Comparison of ENCODE assay signal across 8 cellular contexts in the genomic region with DNA sequence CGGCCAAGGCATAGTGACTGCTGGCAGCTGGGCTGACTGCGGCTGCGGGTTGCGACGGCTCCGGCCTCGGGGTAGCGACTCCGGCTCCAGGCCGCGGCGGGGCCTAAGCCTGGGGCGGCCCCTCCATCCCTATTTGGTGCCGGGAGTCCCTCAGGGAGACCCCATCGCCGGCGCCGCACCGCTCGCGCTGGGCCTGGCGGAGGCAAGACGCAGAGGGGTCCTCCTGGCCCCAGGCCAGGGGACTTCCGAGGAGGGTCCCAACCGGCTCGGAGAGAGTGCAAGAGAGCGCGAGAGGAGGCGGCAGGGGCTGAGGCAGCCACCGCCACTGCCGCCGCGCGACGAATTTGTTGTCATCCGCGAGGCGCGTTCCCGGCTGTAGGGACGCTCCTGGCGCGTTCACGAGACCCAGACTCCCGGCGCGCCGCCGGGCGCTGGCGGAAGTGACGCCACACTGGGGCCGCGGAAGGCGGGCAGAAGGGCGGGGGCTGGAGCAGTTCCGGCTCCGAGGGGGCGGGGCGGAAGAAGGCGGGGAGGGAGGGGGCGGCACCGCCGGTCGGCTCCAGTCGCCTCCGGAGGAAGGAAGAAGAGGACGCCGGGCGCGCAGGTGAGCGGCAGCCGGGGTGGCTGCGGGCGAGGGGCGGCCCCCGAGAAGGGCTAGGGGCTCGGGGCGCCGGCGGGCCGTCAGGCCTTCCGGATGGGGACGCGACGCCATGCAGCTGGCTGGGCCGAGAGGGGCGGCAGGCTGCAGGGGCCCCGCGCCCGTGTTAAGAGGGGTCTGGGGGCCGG. TPM values are rescaled to one million over a fixed set of nuclear protein-coding genes. Genes with fewer than 3 reads are reported as not detected.
A peak's percentile ranks its signal among the peaks of the same experiment; 100 is the strongest.
DNase-seq lines count a peak whose midpoint lies in the region; ATAC-seq, FAIRE-seq and TF ChIP-seq lines count a peak whose summit lies in the region.

A gene with protein sequence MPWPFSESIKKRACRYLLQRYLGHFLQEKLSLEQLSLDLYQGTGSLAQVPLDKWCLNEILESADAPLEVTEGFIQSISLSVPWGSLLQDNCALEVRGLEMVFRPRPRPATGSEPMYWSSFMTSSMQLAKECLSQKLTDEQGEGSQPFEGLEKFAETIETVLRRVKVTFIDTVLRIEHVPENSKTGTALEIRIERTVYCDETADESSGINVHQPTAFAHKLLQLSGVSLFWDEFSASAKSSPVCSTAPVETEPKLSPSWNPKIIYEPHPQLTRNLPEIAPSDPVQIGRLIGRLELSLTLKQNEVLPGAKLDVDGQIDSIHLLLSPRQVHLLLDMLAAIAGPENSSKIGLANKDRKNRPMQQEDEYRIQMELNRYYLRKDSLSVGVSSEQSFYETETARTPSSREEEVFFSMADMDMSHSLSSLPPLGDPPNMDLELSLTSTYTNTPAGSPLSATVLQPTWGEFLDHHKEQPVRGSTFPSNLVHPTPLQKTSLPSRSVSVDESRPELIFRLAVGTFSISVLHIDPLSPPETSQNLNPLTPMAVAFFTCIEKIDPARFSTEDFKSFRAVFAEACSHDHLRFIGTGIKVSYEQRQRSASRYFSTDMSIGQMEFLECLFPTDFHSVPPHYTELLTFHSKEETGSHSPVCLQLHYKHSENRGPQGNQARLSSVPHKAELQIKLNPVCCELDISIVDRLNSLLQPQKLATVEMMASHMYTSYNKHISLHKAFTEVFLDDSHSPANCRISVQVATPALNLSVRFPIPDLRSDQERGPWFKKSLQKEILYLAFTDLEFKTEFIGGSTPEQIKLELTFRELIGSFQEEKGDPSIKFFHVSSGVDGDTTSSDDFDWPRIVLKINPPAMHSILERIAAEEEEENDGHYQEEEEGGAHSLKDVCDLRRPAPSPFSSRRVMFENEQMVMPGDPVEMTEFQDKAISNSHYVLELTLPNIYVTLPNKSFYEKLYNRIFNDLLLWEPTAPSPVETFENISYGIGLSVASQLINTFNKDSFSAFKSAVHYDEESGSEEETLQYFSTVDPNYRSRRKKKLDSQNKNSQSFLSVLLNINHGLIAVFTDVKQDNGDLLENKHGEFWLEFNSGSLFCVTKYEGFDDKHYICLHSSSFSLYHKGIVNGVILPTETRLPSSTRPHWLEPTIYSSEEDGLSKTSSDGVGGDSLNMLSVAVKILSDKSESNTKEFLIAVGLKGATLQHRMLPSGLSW (N-terminal part only) (minus strand): TSS at position 377 of the 786 bp plus-strand sequence. CDS start 365 bp downstream, at position 12.
A gene with protein sequence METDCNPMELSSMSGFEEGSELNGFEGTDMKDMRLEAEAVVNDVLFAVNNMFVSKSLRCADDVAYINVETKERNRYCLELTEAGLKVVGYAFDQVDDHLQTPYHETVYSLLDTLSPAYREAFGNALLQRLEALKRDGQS (plus strand): TSS at position 562 of the 786 bp plus-strand sequence. CDS start 18,722 bp downstream, outside the sequence.

- peaks cover 0 to 13% of the 10 kb centered on the region in 2 experiments for H4K20me1 ChIP-seq in H1 (replicated peaks in 1 of 2; ENCODE audit: control insufficient read depth in 1 of 2, insufficient read depth in 2 of 2, low read length in 2 of 2)

- H4K5ac ChIP-seq in H1 (ENCODE audit: insufficient read length, low read depth, low read length), result peak within 1 kb of the TSS; percentile 58
- no peak within 1 kb of the TSS for H4K5ac ChIP-seq in mesendoderm (ENCODE audit: low read length)

- DNase-seq in COLO668 (lab: John Stamatoyannopoulos, UW; ENCODE audit: unreplicated experiment) (peak; percentile 99), HT1080 (ENCODE audit: low read depth) (peak; percentile 77), NOMO-1 treated with dmso at 0.1 percent for 144 hours (lab: John Stamatoyannopoulos, UW; ENCODE audit: unreplicated experiment) (peak; percentile 74), H1 (ENCODE audit: low read depth in 1 of 2, low spot score in 2 of 2) (peak; percentile 70 to 98), mesendoderm (peak; percentile 97)
- peak; percentile 93 to 95 (median 94) for DNase-seq in activated CD8-positive, alpha-beta memory T cell treated with anti-CD3 and anti-CD28 coated beads for 48 hours (ENCODE audit: low read depth in 2 of 3, low spot score in 2 of 3)
- DNase-seq in stimulated activated CD8-positive, alpha-beta memory T cell treated with anti-CD3 and anti-CD28 coated beads, Interleukin-12 subunit alpha, Interleukin-12 subunit beta, amount 100 ng/mL, for 4 hours (ENCODE audit: low read depth), result peak; percentile 97

- H3K56ac ChIP-seq in H1 (replicated peaks; ENCODE audit: insufficient read length, low read depth, low read length), result no peak within 1 kb of the TSS
- peak within 1 kb of the TSS; percentile 93 for H3K56ac ChIP-seq in mesendoderm (ENCODE audit: low read length)

- peak; percentile 68 for ATAC-seq in GM21360 (IDR thresholded peaks at IDR 0.05; ENCODE audit: unreplicated experiment)

- H3K23me2 ChIP-seq in H1 (ENCODE audit: low read depth, low read length), result peaks cover 11% of the 10 kb centered on the region

- POLR2A ChIA-PET in H1 (lab: Charles Lee; ENCODE audit: partially characterized antibody), result interaction anchor here (0.7 to 1.6 kb wide), 4 partner anchors 9 to 158 kb away, joined by 3 to 6 read pairs (median 4); a partner anchor contains a TSS

- H3K9me3 ChIP-seq in H1 (ENCODE audit: insufficient read depth in 2 of 2, low read depth in 1 of 2, low read length in 1 of 2), result no peaks in the 10 kb centered on the region

- no peak for TF ChIP-seq CTCF in H1 (IDR thresholded peaks at IDR 0.05; ENCODE audit: control extremely low read depth in 1 of 3, insufficient read depth in 1 of 3, low read depth in 1 of 3, low read length in 3 of 3)

- H3K27me3 ChIP-seq in H1 (replicated peaks in 1 of 4; ENCODE audit: control insufficient read depth in 3 of 4, extremely low read depth in 1 of 4, insufficient read depth in 3 of 4, low read length in 3 of 4), result no peaks in the 10 kb centered on the region
- H3K27me3 ChIP-seq in mesendoderm (ENCODE audit: insufficient read depth, low read length, poor library complexity), result no peaks in the 10 kb centered on the region

- CTCF ChIA-PET in H1 (lab: Charles Lee; ENCODE audit: partially characterized antibody), result no interaction called here

- peak within 1 kb of the TSS; percentile 75 to 87 (median 82) for H3K9ac ChIP-seq in H1 (replicated peaks in 1 of 4; ENCODE audit: extremely low read depth in 1 of 4, low read depth in 3 of 4, low read length in 3 of 4)
- H3K9ac ChIP-seq in mesendoderm (ENCODE audit: low read length), result peak within 1 kb of the TSS; percentile 76

- no peak within 1 kb of the TSS for H2BK15ac ChIP-seq in H1 (ENCODE audit: low read length)
- H2BK15ac ChIP-seq in mesendoderm (replicated peaks; ENCODE audit: low read depth), result no peak within 1 kb of the TSS

- H2BK12ac ChIP-seq in H1 (ENCODE audit: low read depth, low read length), result no peak within 1 kb of the TSS

- H3K4me3 ChIP-seq in H1 (ENCODE audit: extremely low read depth in 1 of 4, insufficient read depth in 2 of 4, low read depth in 3 of 4, low read length in 4 of 4) (peak within 1 kb of the TSS; percentile 89 to 92 (median 92)), mesendoderm (ENCODE audit: low read length) (peak within 1 kb of the TSS; percentile 68)

- H2BK120ac ChIP-seq in H1 (replicated peaks; ENCODE audit: low read depth, low read length) (no peak within 1 kb of the TSS), mesendoderm (ENCODE audit: low read depth, low read length) (no peak within 1 kb of the TSS)

- peak within 1 kb of the TSS; percentile 86 for H4K8ac ChIP-seq in H1 (ENCODE audit: extremely low read depth, insufficient read depth, low read length)
- peak within 1 kb of the TSS; percentile 30 for H4K8ac ChIP-seq in mesendoderm (ENCODE audit: low read depth, low read length)

- 2% methylated on average over 61 of the region's 92 CpGs; no CpG with 5 or more reads in 1 of the 2 experiments for WGBS in H1 (ENCODE audit: extremely low coverage in 1 of 2, insufficient coverage in 1 of 2, insufficient read length in 1 of 2, insufficient replicate concordance in 2 of 2, low coverage in 1 of 2, low lambda C conversion rate in 2 of 2, missing lambda C conversion rate in 1 of 2), 2 experiments
- WGBS in mesendoderm (ENCODE audit: extremely low coverage, insufficient coverage, low lambda C conversion rate), result no CpG with 5 or more reads among the region's 92 CpGs

- H2AFZ ChIP-seq in H1 (ENCODE audit: low read length), result peak within 1 kb of the TSS; percentile 36; the same call in 1 of the 2 replicates

- H3K4me1 ChIP-seq in H1 (replicated peaks in 1 of 4; ENCODE audit: control insufficient read depth in 3 of 4, insufficient read depth in 4 of 4, low read length in 3 of 4), result peaks cover 0 to 10% (median 2%) of the 10 kb centered on the region in 4 experiments; a peak in 6 of 7 replicates
- peaks cover 5% of the 10 kb centered on the region for H3K4me1 ChIP-seq in mesendoderm (ENCODE audit: control insufficient read depth, low read depth, low read length)

- TF ChIP-seq EP300 in H1 (IDR thresholded peaks at IDR 0.05; ENCODE audit: borderline replicate concordance in 1 of 2, low read depth in 2 of 2, low read length in 2 of 2), result 0 out of 3 replicates have a peak, but pooled peaks of 1 of the 2 experiments have one; percentile 2

- peaks cover 8% of the 10 kb centered on the region for H3K79me1 ChIP-seq in H1 (ENCODE audit: low read depth, low read length)
- H3K79me1 ChIP-seq in mesendoderm (ENCODE audit: low read length), result peaks cover 10% of the 10 kb centered on the region

- no peak within 1 kb of the TSS for H2BK20ac ChIP-seq in H1 (ENCODE audit: low read length)

- TF ChIP-seq POLR2A in H1 (IDR thresholded peaks at IDR 0.05; ENCODE audit: control extremely low read depth in 1 of 2, low read depth in 2 of 2, low read length in 2 of 2), result peak; percentile 75 to 83

- H3K79me2 ChIP-seq in H1 (ENCODE audit: control insufficient read depth in 1 of 2, insufficient read depth in 2 of 2, low read length in 2 of 2) (peaks cover 2 to 84% of the 10 kb centered on the region in 2 experiments), mesendoderm (ENCODE audit: control insufficient read depth, insufficient read depth, low read length) (peaks cover 27% of the 10 kb centered on the region)

- H3K4me2 ChIP-seq in H1 (ENCODE audit: insufficient read depth in 1 of 2, low read depth in 2 of 2, low read length in 2 of 2), result peak within 1 kb of the TSS; percentile 83 to 99
- peak within 1 kb of the TSS; percentile 88 for H3K4me2 ChIP-seq in mesendoderm (ENCODE audit: low read length)

- H2BK5ac ChIP-seq in H1 (ENCODE audit: low read depth, low read length) (peak within 1 kb of the TSS; percentile 25; the same call in 1 of the 2 replicates), mesendoderm (ENCODE audit: low read length) (no peak within 1 kb of the TSS)

- TF ChIP-seq RAD21 in H1 (IDR thresholded peaks at IDR 0.05 in 1 of 2, conservative IDR thresholded peaks at IDR 0.05 in 1 of 2; ENCODE audit: low read depth in 2 of 2, low read length in 2 of 2), result no peak

- H3K36me3 ChIP-seq in H1 (ENCODE audit: control insufficient read depth in 2 of 4, insufficient read depth in 4 of 4, low read length in 3 of 4) (no peaks in the 10 kb centered on the region), mesendoderm (ENCODE audit: control insufficient read depth, insufficient read depth, low read length) (no peaks in the 10 kb centered on the region)

- H3K18ac ChIP-seq in H1 (ENCODE audit: extremely low read depth, low read length), result peak within 1 kb of the TSS; percentile 14; the same call in 1 of the 2 replicates
- peak within 1 kb of the TSS; percentile 75 for H3K18ac ChIP-seq in mesendoderm (ENCODE audit: low read length)

- H3K4ac ChIP-seq in H1 (replicated peaks; ENCODE audit: insufficient read length, low read depth, low read length), result no peak within 1 kb of the TSS
- H3K4ac ChIP-seq in mesendoderm (ENCODE audit: low read depth, low read length), result peak within 1 kb of the TSS; percentile 88

- H3K27ac ChIP-seq in H1 (ENCODE audit: low read depth, low read length), result peak within 1 kb of the TSS; percentile 48; the same call in 1 of the 2 replicates
- peak within 1 kb of the TSS; percentile 60 for H3K27ac ChIP-seq in mesendoderm (ENCODE audit: low read depth, low read length)

- H3K23ac ChIP-seq in H1 (ENCODE audit: insufficient read length), result no peak within 1 kb of the TSS
- peak within 1 kb of the TSS; percentile 26 for H3K23ac ChIP-seq in mesendoderm (ENCODE audit: low read length)

- no peak for FAIRE-seq in H1 (lab: Jason Lieb, UNC)

- H2AK5ac ChIP-seq in H1 (ENCODE audit: low read depth, low read length), result no peak within 1 kb of the TSS
- H2AK5ac ChIP-seq in mesendoderm (ENCODE audit: low read length), result no peak within 1 kb of the TSS

- H3K14ac ChIP-seq in H1 (ENCODE audit: insufficient read length), result no peak within 1 kb of the TSS

- no peak within 1 kb of the TSS for H4K91ac ChIP-seq in H1 (replicated peaks; ENCODE audit: insufficient read length, low read length)

RNA-seq across cellular contexts. Expression of the first gene that starts in this region (rescaled TPM):
- total RNA-seq in HT1080 (2014; rRNA removed; shearing (Covaris generic)), result 6.9 and 9.4 TPM in 2 replicates
- polyA plus RNA-seq in HT1080 (2015; cell fraction: cytosol; rRNA removed), result 3.7 and 5.5 TPM in 2 replicates
- 14.9 and 15.7 TPM in 2 replicates for polyA plus RNA-seq in HT1080 (2015; cell fraction: nucleus; rRNA removed)
- total RNA-seq in H1 (2021; fragmentation: NEBNext Ultra II Directional; extraction: Animal tissue kit (Norgen Biotek cat#: 25700)), result 14.2 and 14.4 TPM in 2 replicates
- polyA plus RNA-seq in H1 (2011; rRNA removed), result 3.8 and 4.6 TPM in 2 replicates
- polyA plus RNA-seq in H1 (2011; cell fraction: cytosol; rRNA removed), result 6.4 TPM
- polyA plus RNA-seq in H1 (2011; cell fraction: nucleus; rRNA removed), result 19.3 TPM
- polyA plus RNA-seq in H1 (2012, experiment 1 of 2), result 4.9 to 9.6 TPM (median 6.2 TPM) in 4 replicates
- polyA plus RNA-seq in H1 (2012, experiment 2 of 2), result 0.18 TPM
- 5.6 TPM for polyA plus RNA-seq in H1 (2013, experiment 1 of 2)
- polyA plus RNA-seq in H1 (2013, experiment 2 of 2), result 4.8 TPM
- 22.5 and 32.8 TPM in 2 replicates for polyA minus RNA-seq in H1 (2011; rRNA and poly(A)+ RNA removed)
- 13.7 TPM for polyA minus RNA-seq in H1 (2011; cell fraction: cytosol; rRNA and poly(A)+ RNA removed)
- 37.8 TPM for polyA minus RNA-seq in H1 (2011; cell fraction: nucleus; rRNA and poly(A)+ RNA removed)
- 4.8 TPM for polyA plus RNA-seq in mesendoderm (2013, experiment 1 of 2)
- 4.3 TPM for polyA plus RNA-seq in mesendoderm (2013, experiment 2 of 2)

RNA-seq across cellular contexts. Expression of the second gene that starts in this region (rescaled TPM):
- 28.1 and 36.6 TPM in 2 replicates for total RNA-seq in HT1080 (2014; rRNA removed; shearing (Covaris generic))
- polyA plus RNA-seq in HT1080 (2015; cell fraction: cytosol; rRNA removed), result 31.4 and 33.5 TPM in 2 replicates
- 23.7 and 30.4 TPM in 2 replicates for polyA plus RNA-seq in HT1080 (2015; cell fraction: nucleus; rRNA removed)
- 32.8 and 37.1 TPM in 2 replicates for total RNA-seq in H1 (2021; fragmentation: NEBNext Ultra II Directional; extraction: Animal tissue kit (Norgen Biotek cat#: 25700))
- polyA plus RNA-seq in H1 (2011; rRNA removed), result 9.5 and 20.3 TPM in 2 replicates
- polyA plus RNA-seq in H1 (2011; cell fraction: cytosol; rRNA removed), result 21.0 TPM
- 3.7 TPM for polyA plus RNA-seq in H1 (2011; cell fraction: nucleus; rRNA removed)
- polyA plus RNA-seq in H1 (2012, experiment 1 of 2), result 24.2 to 36.1 TPM (median 31.8 TPM) in 4 replicates
- 3.5 TPM for polyA plus RNA-seq in H1 (2012, experiment 2 of 2)
- polyA plus RNA-seq in H1 (2013, experiment 1 of 2), result 20.6 TPM
- 21.4 TPM for polyA plus RNA-seq in H1 (2013, experiment 2 of 2)
- polyA minus RNA-seq in H1 (2011; rRNA and poly(A)+ RNA removed), result 28.1 and 35.5 TPM in 2 replicates
- 10.4 TPM for polyA minus RNA-seq in H1 (2011; cell fraction: cytosol; rRNA and poly(A)+ RNA removed)
- 9.7 TPM for polyA minus RNA-seq in H1 (2011; cell fraction: nucleus; rRNA and poly(A)+ RNA removed)
- polyA plus RNA-seq in mesendoderm (2013, experiment 1 of 2), result 24.4 TPM
- 25.2 TPM for polyA plus RNA-seq in mesendoderm (2013, experiment 2 of 2)

Comparison
In these comparisons a context has a peak if more than half of its experiments do, and no peak if none do; other contexts are left out.
1. Peak in every context shown above with its lines: DNase-seq, ATAC-seq, H3K4me3 ChIP-seq and H3K27ac ChIP-seq.